ENCODE assay signal across 8 cellular contexts in the genomic region with DNA sequence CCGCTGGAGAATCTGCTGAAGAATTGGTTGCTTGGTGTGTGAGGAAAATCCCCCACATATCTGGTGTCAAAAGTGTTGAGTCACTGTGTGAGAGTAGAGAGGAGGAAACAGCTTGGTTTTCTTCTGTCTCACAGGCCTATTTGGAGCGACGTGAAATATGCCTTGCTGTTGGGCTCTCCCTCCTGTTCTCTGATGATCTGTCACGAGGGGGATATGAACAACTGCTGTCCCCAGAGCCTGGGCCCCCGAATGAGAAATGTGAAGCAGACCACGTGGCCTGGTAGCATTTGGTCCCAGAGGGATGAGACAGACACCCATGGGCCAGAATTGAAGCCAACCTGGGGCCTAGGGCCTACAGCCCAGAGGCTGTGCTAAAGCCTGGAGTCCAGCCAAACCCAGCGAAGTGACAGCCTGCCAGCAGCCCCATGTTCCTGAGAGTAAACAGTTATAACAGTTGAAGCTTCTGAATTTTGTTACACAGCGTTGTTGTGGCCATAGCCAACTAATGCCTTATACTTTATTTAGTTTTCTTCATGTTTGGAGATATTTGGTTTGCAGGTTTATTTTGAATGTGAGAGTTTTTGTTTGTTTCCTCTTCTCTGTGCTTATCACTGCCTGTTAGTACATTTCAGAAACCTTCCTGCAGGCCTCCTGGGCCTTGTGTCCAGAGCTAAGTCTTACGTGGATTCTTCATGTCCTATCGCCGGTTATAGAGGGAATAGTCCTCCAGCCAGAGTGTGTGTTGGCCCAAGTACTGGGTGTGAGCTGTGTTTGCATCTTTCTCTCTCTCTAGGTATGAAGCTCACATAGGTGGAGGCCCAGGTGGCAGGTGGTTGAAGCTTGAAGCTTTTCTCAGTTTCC. TPM values are rescaled to one million over a fixed set of nuclear protein-coding genes. Genes with fewer than 3 reads are reported as not detected.
DNase-seq lines count a peak whose midpoint lies in the region; ATAC-seq and TF ChIP-seq lines count a peak whose summit lies in the region.

No MANE protein-coding gene starts in this region.

- BruUV-seq in OCI-LY7 (replicated peaks; lab: Mats Ljungman, UMichigan) = no TSS peak

- peak; percentile 68 for DNase-seq in AG10803 (ENCODE audit: low read depth)
- DNase-seq in medulla oblongata (ENCODE audit: extremely low spot score) = peak; percentile 76
- DNase-seq in OCI-LY7 (ENCODE audit: low spot score) = no peak
- no peak for DNase-seq in stimulated activated CD4-positive, alpha-beta T cell treated with anti-CD3 and anti-CD28 coated beads, Interleukin-4, amount 100 ng/mL, for 4 hours
- no peak for DNase-seq in NCI-H526 (lab: John Stamatoyannopoulos, UW)

- H3K79me2 ChIP-seq in OCI-LY7 (ENCODE audit: insufficient read depth, low read depth, low read length) = no peaks in the 10 kb centered on the region

- H3K36me3 ChIP-seq in OCI-LY7 (ENCODE audit: insufficient read depth, low read length) = no peaks in the 10 kb centered on the region

- no peaks in the 10 kb centered on the region for H3K4me1 ChIP-seq in OCI-LY7 (ENCODE audit: insufficient read depth, low read length, poor library complexity, severe bottlenecking)

- no peaks in the 10 kb centered on the region for H4K20me1 ChIP-seq in OCI-LY7 (ENCODE audit: insufficient read depth, low read length)

- H2AFZ ChIP-seq in OCI-LY7 (ENCODE audit: low read length) = no peak overlapping the region

- peaks cover 8% of the 10 kb centered on the region for H3K27me3 Mint-ChIP-seq in activated T-helper 17 cell treated with anti-CD3 and anti-CD28 coated beads, Interleukin-2, amount 50 U/mL, for 72 hours

- H3K9me3 Mint-ChIP-seq in activated T-helper 17 cell treated with anti-CD3 and anti-CD28 coated beads, Interleukin-2, amount 50 U/mL, for 72 hours = peaks cover 4% of the 10 kb centered on the region

- ATAC-seq in GM19035 (IDR thresholded peaks at IDR 0.05; ENCODE audit: unreplicated experiment) = peak; percentile 79
- ATAC-seq in HG03135 (IDR thresholded peaks at IDR 0.05; ENCODE audit: unreplicated experiment) = peak; percentile 87
- peak; percentile 57 for ATAC-seq in activated T-helper 17 cell treated with anti-CD3 and anti-CD28 coated beads, Interleukin-2, amount 50 U/mL, for 72 hours (replicated peaks)

- no peak overlapping the region for H3K4me2 ChIP-seq in OCI-LY7 (ENCODE audit: low read length)

- CTCF ChIA-PET in OCI-LY7 (lab: Charles Lee; ENCODE audit: unreplicated experiment) = no interaction called here

- H3K9me3 ChIP-seq in OCI-LY7 (ENCODE audit: low read length) = no peaks in the 10 kb centered on the region

- TF ChIP-seq CTCF in AG10803 (conservative IDR thresholded peaks at IDR 0.05; ENCODE audit: low read length) (no peak), OCI-LY7 (conservative IDR thresholded peaks at IDR 0.05; ENCODE audit: low read length) (no peak)

- no peak overlapping the region for H3K4me3 Mint-ChIP-seq in activated T-helper 17 cell treated with anti-CD3 and anti-CD28 coated beads, Interleukin-2, amount 50 U/mL, for 72 hours

- POLR2A ChIA-PET in OCI-LY7 (lab: Charles Lee) = interaction anchor here (0.6 kb wide), 1 partner anchor 23 kb away, joined by 3 read pairs; no protein-coding TSS in a partner anchor

- no peak overlapping the region for H3K4me3 ChIP-seq in AG10803 (ENCODE audit: low read length)
- H3K4me3 ChIP-seq in OCI-LY7 (ENCODE audit: low read depth, low read length, poor library complexity, severe bottlenecking) = no peak overlapping the region

- H3K9me2 ChIP-seq in OCI-LY7 (ENCODE audit: insufficient read depth, low read length) = no peaks in the 10 kb centered on the region

- H3K4me1 Mint-ChIP-seq in activated T-helper 17 cell treated with anti-CD3 and anti-CD28 coated beads, Interleukin-2, amount 50 U/mL, for 72 hours = peaks cover 5% of the 10 kb centered on the region

- no peak overlapping the region for H3K27ac Mint-ChIP-seq in activated T-helper 17 cell treated with anti-CD3 and anti-CD28 coated beads, Interleukin-2, amount 50 U/mL, for 72 hours

- intact Hi-C loops in OCI-LY7 (cut with micrococcal nuclease; ENCODE audit: unreplicated experiment) = no loop called here

- H3K27ac ChIP-seq in OCI-LY7 (ENCODE audit: low read depth, low read length, poor library complexity, severe bottlenecking) = no peak overlapping the region

- H3K36me3 Mint-ChIP-seq in activated T-helper 17 cell treated with anti-CD3 and anti-CD28 coated beads, Interleukin-2, amount 50 U/mL, for 72 hours (ENCODE audit: low read depth) = no peaks in the 10 kb centered on the region

RNA-seq across cellular contexts. Expression of a gene that starts 18.7 kb away (rescaled TPM):
- not detected for total RNA-seq in activated T-helper 17 cell treated with anti-CD3 and anti-CD28 coated beads, Interleukin-2, amount 50 U/mL, for 72 hours
- total RNA-seq in OCI-LY7 (2014; rRNA removed; shearing (Covaris generic)) = not detected in 2 replicates
- not detected in 2 replicates for total RNA-seq in OCI-LY7 (2022)

Comparison
In these comparisons a context has a peak if more than half of its experiments do, and no peak if none do; other contexts are left out.
1. DNase-seq: peak in AG10803 (single experiment) and medulla oblongata (single experiment); none in OCI-LY7 (single experiment), stimulated activated CD4-positive, alpha-beta T cell treated with anti-CD3 and anti-CD28 coated beads, Interleukin-4, amount 100 ng/mL, for 4 hours (0 of 2) and NCI-H526 (0 of 2).
2. Peak in every context shown above with its lines, with median percentiles within 50 percentile points of each other: ATAC-seq.